In the genomic region with DNA sequence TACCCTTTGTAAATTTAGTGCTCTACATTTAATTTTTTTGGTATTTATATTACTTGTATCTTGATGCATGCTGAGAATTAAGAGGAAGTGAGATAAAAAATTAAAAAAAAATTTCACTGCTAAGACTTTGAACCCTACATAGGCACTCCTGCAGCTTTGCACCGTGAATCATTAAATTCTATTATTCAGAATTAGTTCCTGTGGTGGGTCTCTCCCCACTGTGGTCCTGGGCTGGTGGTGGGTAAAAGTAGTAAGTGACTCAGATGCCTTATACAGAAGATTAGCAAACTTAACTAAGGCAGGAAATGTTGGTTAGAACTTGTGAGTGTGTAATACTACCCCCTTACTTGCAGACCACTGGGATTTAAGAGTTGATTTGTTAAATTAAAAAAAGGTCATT, we compare ENCODE assay signal across 11 cellular contexts.
DNase-seq lines count a peak whose midpoint lies in the region; ATAC-seq lines count a peak whose summit lies in the region.
"Had no signal": no experiment of that assay in that cellular context is flagged by ENCODE, and none has a peak within 500 bp of the region (broad histone marks: within the 10 kb centered on the region; RNA-seq: fewer than 3 reads in every experiment).

No MANE protein-coding gene starts in this region.

- no peaks in the 10 kb centered on the region for H3K27me3 Mint-ChIP-seq in activated T-helper 17 cell treated with anti-CD3 and anti-CD28 coated beads, Interleukin-2, amount 50 U/mL, for 72 hours
- H3K27me3 Mint-ChIP-seq: activated naive CD4-positive, alpha-beta T cell treated with anti-CD3 and anti-CD28 coated beads, Interleukin-2, amount 50 U/mL, for 24 hours had no signal

- H3K9me3 ChIP-seq in HUES64 (ENCODE audit: insufficient read depth, low read depth, low read length), result no peaks in the 10 kb centered on the region

- ATAC-seq in GM18861 (IDR thresholded peaks at IDR 0.05; ENCODE audit: unreplicated experiment), result peak; percentile 63
- peak; percentile 86 for ATAC-seq in activated T-helper 17 cell treated with anti-CD3 and anti-CD28 coated beads, Interleukin-2, amount 50 U/mL, for 72 hours (replicated peaks)
- ATAC-seq in HG02610 (IDR thresholded peaks at IDR 0.05; ENCODE audit: unreplicated experiment), result no peak
- ATAC-seq in left ventricle myocardium superior, result no peak

- H3K4me3 Mint-ChIP-seq in activated T-helper 17 cell treated with anti-CD3 and anti-CD28 coated beads, Interleukin-2, amount 50 U/mL, for 72 hours, result peak overlapping the region; percentile 72
- H3K4me3 Mint-ChIP-seq: activated naive CD4-positive, alpha-beta T cell treated with anti-CD3 and anti-CD28 coated beads, Interleukin-2, amount 50 U/mL, for 24 hours had no signal

- peaks cover 64% of the 10 kb centered on the region for H3K36me3 Mint-ChIP-seq in activated T-helper 17 cell treated with anti-CD3 and anti-CD28 coated beads, Interleukin-2, amount 50 U/mL, for 72 hours (ENCODE audit: low read depth)

- H3K9me3 Mint-ChIP-seq in activated T-helper 17 cell treated with anti-CD3 and anti-CD28 coated beads, Interleukin-2, amount 50 U/mL, for 72 hours, result no peaks in the 10 kb centered on the region
- H3K9me3 Mint-ChIP-seq: activated naive CD4-positive, alpha-beta T cell treated with anti-CD3 and anti-CD28 coated beads, Interleukin-2, amount 50 U/mL, for 24 hours had no signal

- WGBS in HUES64, result no CpG with 5 or more reads among the region's 1 CpG

- intact Hi-C loops in left ventricle myocardium superior (cut with micrococcal nuclease), result loop anchor here (10.0 kb wide), 1 partner anchor 73 kb away; no protein-coding TSS in a partner anchor

- peak overlapping the region; percentile 75; the same call in 1 of the 2 replicates for H3K27ac ChIP-seq in HUES64 (ENCODE audit: low read depth, low read length)
- H3K27ac ChIP-seq: parathyroid adenoma had no signal

- H3K4me1 ChIP-seq in HUES64 (ENCODE audit: insufficient read depth, low read length), result peaks cover 58% of the 10 kb centered on the region
- H3K4me1 ChIP-seq: parathyroid adenoma had no signal

- peaks cover 29% of the 10 kb centered on the region for H3K4me1 Mint-ChIP-seq in activated T-helper 17 cell treated with anti-CD3 and anti-CD28 coated beads, Interleukin-2, amount 50 U/mL, for 72 hours

- no peaks in the 10 kb centered on the region for H3K27me3 ChIP-seq in HUES64 (ENCODE audit: insufficient read depth, low read length)

- no peak overlapping the region for H3K9ac ChIP-seq in HUES64 (ENCODE audit: low read depth, low read length)
- H3K9ac ChIP-seq: parathyroid adenoma had no signal

- DNase-seq in stimulated activated CD4-positive, alpha-beta T cell treated with anti-CD3 and anti-CD28 coated beads, Interleukin-12 subunit alpha, Interleukin-12 subunit beta, amount 100 ng/mL, for 4 hours, result peak; percentile 9
- no peak for DNase-seq in NCI-H128 (lab: John Stamatoyannopoulos, UW; ENCODE audit: unreplicated experiment)
- no peak for DNase-seq in NCI-H2171 (lab: John Stamatoyannopoulos, UW)
- no peak for DNase-seq in left ventricle myocardium superior
- DNase-seq: H7 had no signal

- peak overlapping the region; percentile 86 for H3K27ac Mint-ChIP-seq in activated T-helper 17 cell treated with anti-CD3 and anti-CD28 coated beads, Interleukin-2, amount 50 U/mL, for 72 hours
- H3K27ac Mint-ChIP-seq: activated naive CD4-positive, alpha-beta T cell treated with anti-CD3 and anti-CD28 coated beads, Interleukin-2, amount 50 U/mL, for 24 hours had no signal

- peaks cover 66% of the 10 kb centered on the region for H3K36me3 ChIP-seq in HUES64 (ENCODE audit: insufficient read depth, low read length)

- H3K4me3 ChIP-seq in HUES64 (ENCODE audit: low read length), result no peak overlapping the region

Comparison
In these comparisons a context has a peak if more than half of its experiments do, and no peak if none do; other contexts are left out.
1. ATAC-seq: peak in GM18861 (single experiment) and activated T-helper 17 cell treated with anti-CD3 and anti-CD28 coated beads, Interleukin-2, amount 50 U/mL, for 72 hours (single experiment); none in HG02610 (single experiment) and left ventricle myocardium superior (single experiment).